ENCODE assay signal across 1 cellular context in genomic region chr4:55834086-55834795, GRCh38.
A peak's percentile ranks its signal among the peaks of the same experiment; 100 is the strongest.
TF ChIP-seq lines count a peak whose summit lies in the region.

No MANE protein-coding gene starts in this region.

TF ChIP-seq in K562, 482 proteins besides CTCF, POLR2A, EP300 and RAD21 (continued from another document and continues in another):
- TF ChIP-seq MITF (IDR thresholded peaks at IDR 0.05) (no peak), ZNF57 (CRISPR knock-in tag; IDR thresholded peaks at IDR 0.05) (no peak), TFAM (CRISPR knock-in tag; conservative IDR thresholded peaks at IDR 0.05) (no peak), SIN3A (IDR thresholded peaks at IDR 0.05; ENCODE audit: borderline replicate concordance in 2 of 2, control insufficient read depth in 1 of 2, low read depth in 2 of 2, low read length in 2 of 2) (no peak), AFF1 (IDR thresholded peaks at IDR 0.05; ENCODE audit: low read depth in 1 of 2, partially characterized antibody in 2 of 2) (no peak), NCOA1 (IDR thresholded peaks at IDR 0.05; ENCODE audit: low read depth) (no peak), PBX2 (CRISPR knock-in tag; IDR thresholded peaks at IDR 0.05; ENCODE audit: low read depth) (no peak), PBX2 (tag; conservative IDR thresholded peaks at IDR 0.05; ENCODE audit: low read depth) (no peak), DDX20 (tag; IDR thresholded peaks at IDR 0.05; ENCODE audit: low read depth) (no peak), ELF4 (CRISPR knock-in tag; IDR thresholded peaks at IDR 0.05) (no peak), SREBF1 (IDR thresholded peaks at IDR 0.05; ENCODE audit: borderline replicate concordance, low read depth, low read length) (no peak), ILK (tag; IDR thresholded peaks at IDR 0.05; ENCODE audit: borderline replicate concordance, low read depth) (no peak), C11orf30 (IDR thresholded peaks at IDR 0.05; ENCODE audit: low read depth) (peak; percentile 82), CSDE1 (IDR thresholded peaks at IDR 0.05) (no peak), YY1 (IDR thresholded peaks at IDR 0.05; ENCODE audit: borderline replicate concordance in 1 of 3, control insufficient read depth in 1 of 3, extremely low read depth in 1 of 3, insufficient read depth in 3 of 3, insufficient read length in 1 of 3, insufficient replicate concordance in 2 of 3, low read depth in 1 of 3, low read length in 2 of 3) (no peak), ZFP1 (CRISPR knock-in tag; IDR thresholded peaks at IDR 0.05) (no peak), TCF7L2 (IDR thresholded peaks at IDR 0.05; ENCODE audit: low read depth, low read length) (no peak), JUNB (CRISPR knock-in tag; conservative IDR thresholded peaks at IDR 0.05) (no peak), RFX5 (IDR thresholded peaks at IDR 0.05; ENCODE audit: low read depth, low read length) (no peak), HMG20B (CRISPR knock-in tag; IDR thresholded peaks at IDR 0.05) (no peak), FUS (optimal IDR thresholded peaks at IDR 0.05; ENCODE audit: low read depth, low read length) (no peak), MEIS2 (IDR thresholded peaks at IDR 0.05; ENCODE audit: partially characterized antibody) (peak; percentile 38), ZNF79 (CRISPR knock-in tag; IDR thresholded peaks at IDR 0.05; ENCODE audit: low read depth) (no peak), ERF (CRISPR knock-in tag; IDR thresholded peaks at IDR 0.05) (no peak), ESRRA (IDR thresholded peaks at IDR 0.05; ENCODE audit: borderline replicate concordance, low read depth) (no peak), KLF16 (IDR thresholded peaks at IDR 0.05) (no peak), DPF2 (IDR thresholded peaks at IDR 0.05) (peak; percentile 33; the same call in 1 of the 2 replicates), NCOA4 (IDR thresholded peaks at IDR 0.05; ENCODE audit: partially characterized antibody) (no peak), ARID3B (CRISPR knock-in tag; IDR thresholded peaks at IDR 0.05; ENCODE audit: borderline replicate concordance) (no peak), ZNF644 (tag; IDR thresholded peaks at IDR 0.05; ENCODE audit: low read depth) (no peak), EZH2 (IDR thresholded peaks at IDR 0.05; ENCODE audit: borderline replicate concordance, low read depth, low read length) (no peak), MTA1 (IDR thresholded peaks at IDR 0.05; ENCODE audit: borderline replicate concordance) (no peak), NFYB (IDR thresholded peaks at IDR 0.05; ENCODE audit: extremely low read depth, insufficient read length) (no peak), FOXA3 (CRISPR knock-in tag; conservative IDR thresholded peaks at IDR 0.05 in 1 of 2, IDR thresholded peaks at IDR 0.05 in 1 of 2) (no peak), ZNF699 (CRISPR knock-in tag; IDR thresholded peaks at IDR 0.05; ENCODE audit: insufficient replicate concordance) (no peak), CEBPG (CRISPR knock-in tag; IDR thresholded peaks at IDR 0.05) (no peak), CEBPG (tag; conservative IDR thresholded peaks at IDR 0.05 in 1 of 2, IDR thresholded peaks at IDR 0.05 in 1 of 2) (peak; percentile 31 to 33; a peak in 1 of 4 replicates), STAT5B (CRISPR knock-in tag; IDR thresholded peaks at IDR 0.05) (no peak), CEBPB (tag; IDR thresholded peaks at IDR 0.05) (peak; percentile 29), CBX3 (IDR thresholded peaks at IDR 0.05; ENCODE audit: borderline replicate concordance in 1 of 2, low read length in 2 of 2) (no peak), TOE1 (IDR thresholded peaks at IDR 0.05; ENCODE audit: borderline replicate concordance) (no peak), TOE1 (CRISPR knock-in tag; IDR thresholded peaks at IDR 0.05; ENCODE audit: borderline replicate concordance, low read depth) (no peak), ZNF274 (IDR thresholded peaks at IDR 0.05; ENCODE audit: borderline replicate concordance, low read depth, low read length) (no peak), SMAD4 (CRISPR knock-in tag; conservative IDR thresholded peaks at IDR 0.05) (no peak), THAP7 (CRISPR knock-in tag; IDR thresholded peaks at IDR 0.05) (no peak), MTA3 (IDR thresholded peaks at IDR 0.05; ENCODE audit: borderline replicate concordance) (no peak), USF1 (CRISPR knock-in tag; IDR thresholded peaks at IDR 0.05) (no peak), NR0B1 (IDR thresholded peaks at IDR 0.05; ENCODE audit: partially characterized antibody) (no peak), STAT5A (IDR thresholded peaks at IDR 0.05; ENCODE audit: borderline replicate concordance, low read length) (no peak), MAFK (IDR thresholded peaks at IDR 0.05; ENCODE audit: low read length) (0 out of 2 replicates have a peak, but pooled peaks have one; percentile 44), TEAD4 (IDR thresholded peaks at IDR 0.05; ENCODE audit: low read length) (no peak), TEAD4 (CRISPR knock-in tag; IDR thresholded peaks at IDR 0.05; ENCODE audit: borderline replicate concordance) (no peak), ZBTB1 (CRISPR knock-in tag; IDR thresholded peaks at IDR 0.05; ENCODE audit: borderline replicate concordance, low read depth) (no peak), SRSF3 (IDR thresholded peaks at IDR 0.05; ENCODE audit: insufficient read depth, low read length) (no peak), NR4A1 (CRISPR knock-in tag; IDR thresholded peaks at IDR 0.05) (no peak), NR4A1 (tag; IDR thresholded peaks at IDR 0.05) (no peak), TRIM25 (IDR thresholded peaks at IDR 0.05; ENCODE audit: borderline replicate concordance) (no peak)
